Comparison of ENCODE assay signal across 8 cellular contexts in genomic region chr19:49593233-49594113, GRCh38. TPM values are rescaled to one million over a fixed set of nuclear protein-coding genes. Genes with fewer than 3 reads are reported as not detected.
A peak's percentile ranks its signal among the peaks of the same experiment; 100 is the strongest.
DNase-seq lines count a peak whose midpoint lies in the region; ATAC-seq and FAIRE-seq lines count a peak whose summit lies in the region.

No MANE protein-coding gene starts in this region.

- peak overlapping the region; percentile 72 for H3K27ac ChIP-seq in mesodermal cell (ENCODE audit: low read depth, low read length, severe bottlenecking)

- H3K36me3 ChIP-seq in mesodermal cell (ENCODE audit: control insufficient read depth, insufficient read depth, low read length), result peaks cover 47% of the 10 kb centered on the region

- H3K4me1 ChIP-seq in mesodermal cell (ENCODE audit: control insufficient read depth, insufficient read depth, low read length, poor library complexity, severe bottlenecking), result peaks cover 5% of the 10 kb centered on the region

- H3K9me3 ChIP-seq in mesodermal cell (ENCODE audit: control insufficient read depth, low read length), result no peaks in the 10 kb centered on the region

- peak overlapping the region; percentile 93 for H3K4me3 ChIP-seq in mesodermal cell (ENCODE audit: extremely low read depth, insufficient read depth, low read length, poor library complexity, severe bottlenecking)

- FAIRE-seq in endometrium (lab: Jason Lieb, UNC), result peak; percentile 33

- peak; percentile 36 for ATAC-seq in HG03432 (IDR thresholded peaks at IDR 0.05; ENCODE audit: unreplicated experiment)

- 11 to 14% methylated on average over 16 to 21 of the region's 27 CpGs for WGBS in mesodermal cell (ENCODE audit: insufficient coverage in 2 of 2), 2 experiments

- DNase-seq in NCI-H345 (lab: John Stamatoyannopoulos, UW) (peak; percentile 11), NCI-H345 treated with DMSO at 0.1 percent for 48 hours (lab: John Stamatoyannopoulos, UW; ENCODE audit: unreplicated experiment) (no peak), NOMO-1 treated with DMSO at 0.1 percent for 48 hours (lab: John Stamatoyannopoulos, UW; ENCODE audit: unreplicated experiment) (peak; percentile 85)
- DNase-seq in activated CD8-positive, alpha-beta memory T cell treated with anti-CD3 and anti-CD28 coated beads, Interleukin-2, amount 50 U/mL, for 4 hours, result peak; percentile 91
- DNase-seq in stimulated activated CD8-positive, alpha-beta memory T cell treated with anti-CD3 and anti-CD28 coated beads, Interleukin-12 subunit alpha, Interleukin-12 subunit beta, amount 100 ng/mL, for 4 hours (ENCODE audit: low read depth), result peak; percentile 84

RNA-seq across cellular contexts. Expression of gene PRR12, which starts 2.5 kb away (rescaled TPM):
- 23.4 TPM for polyA plus RNA-seq in mesodermal cell (2013, experiment 1 of 2)
- polyA plus RNA-seq in mesodermal cell (2013, experiment 2 of 2), result 18.2 TPM

RNA-seq across cellular contexts. Expression of gene PRRG2, which starts 12.4 kb away (rescaled TPM):
- polyA plus RNA-seq in mesodermal cell (2013, experiment 1 of 2), result 0.88 TPM
- polyA plus RNA-seq in mesodermal cell (2013, experiment 2 of 2), result 0.30 TPM

RNA-seq across cellular contexts. Expression of gene NOSIP, which starts 13.1 kb away (rescaled TPM):
- 65.4 TPM for polyA plus RNA-seq in mesodermal cell (2013, experiment 1 of 2)
- polyA plus RNA-seq in mesodermal cell (2013, experiment 2 of 2), result 56.2 TPM

RNA-seq across cellular contexts. Expression of gene RRAS, which starts 46.5 kb away (rescaled TPM):
- polyA plus RNA-seq in mesodermal cell (2013, experiment 1 of 2), result 103 TPM
- polyA plus RNA-seq in mesodermal cell (2013, experiment 2 of 2), result 83.2 TPM

RNA-seq across cellular contexts. Expression of gene SCAF1, which starts 48.5 kb away (rescaled TPM):
- 49.0 TPM for polyA plus RNA-seq in mesodermal cell (2013, experiment 1 of 2)
- polyA plus RNA-seq in mesodermal cell (2013, experiment 2 of 2), result 40.9 TPM
